In genomic region chr3:71504250-71505036, GRCh38 we compare ENCODE assay signal across 10 cellular contexts.
A peak's percentile ranks its signal among the peaks of the same experiment; 100 is the strongest.
DNase-seq lines count a peak whose midpoint lies in the region; TF ChIP-seq lines count a peak whose summit lies in the region.
"Had no signal": no experiment of that assay in that cellular context is flagged by ENCODE, and none has a peak within 500 bp of the region (broad histone marks: within the 10 kb centered on the region; RNA-seq: fewer than 3 reads in every experiment).

No MANE protein-coding gene starts in this region.

- intact Hi-C loops in MCF 10A (cut with micrococcal nuclease) (loop anchor here (1.0 to 10.0 kb wide), 4 partner anchors 33 to 497 kb away; no protein-coding TSS in a partner anchor), breast epithelium (cut with DNase I; ENCODE audit: low total_unique reads) (no loop called here)

- no peaks in the 10 kb centered on the region for H3K4me1 ChIP-seq in breast epithelium

- H3K36me3 ChIP-seq in breast epithelium: no peaks in the 10 kb centered on the region

- H3K27ac Mint-ChIP-seq in MCF 10A (ENCODE audit: low read depth, unreplicated experiment) (peak overlapping the region; percentile 95), type B pancreatic cell (peak overlapping the region; percentile 17)

- no peaks in the 10 kb centered on the region for H3K9me3 Mint-ChIP-seq in MCF 10A (ENCODE audit: unreplicated experiment)
- H3K9me3 Mint-ChIP-seq in type B pancreatic cell: peaks cover 5% of the 10 kb centered on the region

- no peaks in the 10 kb centered on the region for H3K27me3 ChIP-seq in breast epithelium

- CTCF ChIA-PET in MCF 10A (lab: Yijun Ruan, JAX): interaction anchor here (0.8 kb wide), 1 partner anchor 9 kb away, joined by 4 read pairs; no protein-coding TSS in a partner anchor

- H3K4me3 ChIP-seq in breast epithelium: no peak overlapping the region

- H3K27ac ChIP-seq in breast epithelium: peak overlapping the region in 1 of 2 donors; percentile 72

- POLR2A ChIA-PET in MCF 10A (lab: Yijun Ruan, JAX): interaction anchor here (0.7 to 2.5 kb wide), 26 partner anchors 9 to 447 kb away, joined by 3 to 36 read pairs (median 4); partner anchors contain the start of gene FOXP1

- no peaks in the 10 kb centered on the region for H3K9me3 ChIP-seq in breast epithelium

- TF ChIP-seq CTCF in MCF 10A (IDR thresholded peaks at IDR 0.05; ENCODE audit: unreplicated experiment): no peak
- no peak for TF ChIP-seq CTCF in breast epithelium (IDR thresholded peaks at IDR 0.05)
- TF ChIP-seq CTCF in type B pancreatic cell (conservative IDR thresholded peaks at IDR 0.05): no peak

- no peak for TF ChIP-seq POLR2A in breast epithelium (IDR thresholded peaks at IDR 0.05)

- BruUV-seq in MCF 10A (replicated peaks; lab: Mats Ljungman, UMichigan): TSS peak; percentile 95

- H3K4me3 Mint-ChIP-seq in MCF 10A (ENCODE audit: unreplicated experiment) (peak overlapping the region; percentile 72), type B pancreatic cell (no peak overlapping the region)

- H3K36me3 Mint-ChIP-seq in MCF 10A (ENCODE audit: insufficient read depth, unreplicated experiment) (peaks cover 30% of the 10 kb centered on the region), type B pancreatic cell (peaks cover 34% of the 10 kb centered on the region)

- DNase-seq in MCF 10A (ENCODE audit: unreplicated experiment): peak; percentile 88
- no peak for DNase-seq in breast epithelium (ENCODE audit: low spot score in 2 of 2)
- DNase-seq in activated T-cell treated with anti-CD3 and anti-CD28 coated beads for 48 hours (ENCODE audit: low read depth): peak; percentile 45
- DNase-seq in hepatic stellate cell (ENCODE audit: low spot score): peak; percentile 81
- no peak for DNase-seq in type B pancreatic cell (ENCODE audit: extremely low spot score, unreplicated experiment)
- no peak for DNase-seq in NCI-H1092 (lab: John Stamatoyannopoulos, UW)
- no peak for DNase-seq in NCI-H1694 (lab: John Stamatoyannopoulos, UW)
- no peak for DNase-seq in NCI-H2171 (lab: John Stamatoyannopoulos, UW)
- DNase-seq: activated gamma-delta T cell, NCI-H524 had no signal

- H3K4me1 Mint-ChIP-seq in MCF 10A (ENCODE audit: insufficient read depth, unreplicated experiment) (peaks cover 36% of the 10 kb centered on the region), type B pancreatic cell (ENCODE audit: unreplicated experiment) (peaks cover 12% of the 10 kb centered on the region)

- H3K27me3 Mint-ChIP-seq in MCF 10A (ENCODE audit: insufficient read depth, unreplicated experiment): no peaks in the 10 kb centered on the region
- H3K27me3 Mint-ChIP-seq in type B pancreatic cell: no peaks in the 10 kb centered on the region

Comparison
In these comparisons a context has a peak if more than half of its experiments do, and no peak if none do; other contexts are left out.
1. DNase-seq: peak in MCF 10A (single experiment), activated T-cell treated with anti-CD3 and anti-CD28 coated beads for 48 hours (single experiment) and hepatic stellate cell (single experiment); none in breast epithelium (0 of 2), type B pancreatic cell (single experiment), NCI-H1092 (single experiment), NCI-H1694 (single experiment) and NCI-H2171 (single experiment).